8 cellular contexts compared by ENCODE assay signal in the genomic region with DNA sequence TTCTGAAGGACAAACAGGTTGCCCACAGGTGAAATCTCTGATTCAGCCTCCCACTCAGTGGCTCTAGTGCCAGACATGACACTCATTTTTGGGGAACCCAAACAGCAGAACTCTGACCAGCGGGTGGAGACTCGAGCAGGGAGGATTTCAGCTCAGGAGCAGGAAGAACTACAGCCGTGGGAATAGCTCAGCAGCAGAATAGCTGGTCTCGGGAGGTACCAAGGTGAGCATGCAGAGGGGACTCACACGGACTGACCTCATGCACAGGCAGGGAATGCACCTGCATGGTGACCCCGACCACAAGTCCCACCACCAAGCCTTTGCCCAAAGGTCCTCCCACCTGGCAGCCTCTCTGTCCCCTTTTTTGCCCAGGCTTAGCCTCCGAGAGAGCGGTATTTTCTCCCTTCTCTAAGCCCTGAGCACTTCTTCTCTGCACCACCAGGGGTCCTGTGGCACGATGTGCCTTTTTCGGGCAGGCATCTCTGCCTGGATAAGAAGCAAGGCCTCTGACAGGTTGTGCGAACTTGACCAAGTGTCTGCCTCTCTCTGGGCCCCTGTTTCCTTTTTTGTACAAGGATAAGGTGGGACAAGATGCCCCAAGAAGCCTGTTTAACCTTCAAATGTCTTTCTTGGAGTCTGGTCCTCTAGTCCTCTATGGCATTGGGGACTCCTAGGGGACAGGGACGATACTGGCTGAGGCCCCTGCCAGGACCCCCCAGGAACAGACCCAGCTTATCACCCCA. TPM values are rescaled to one million over a fixed set of nuclear protein-coding genes. Genes with fewer than 3 reads are reported as not detected.
DNase-seq lines count a peak whose midpoint lies in the region; ATAC-seq and TF ChIP-seq lines count a peak whose summit lies in the region.

No MANE protein-coding gene starts in this region.

- POLR2A ChIA-PET in A673 (lab: Charles Lee; ENCODE audit: low non-redundant PET) = no interaction called here

- H3K27ac ChIP-seq in A673 (ENCODE audit: low read depth, low read length, poor library complexity, severe bottlenecking) (no peak overlapping the region), neuronal stem cell (replicated peaks; ENCODE audit: low read length) (no peak overlapping the region)

- H4K8ac ChIP-seq in neuronal stem cell (ENCODE audit: low read depth, low read length) = no peak overlapping the region

- peak overlapping the region; percentile 14 for H2AFZ ChIP-seq in neuronal stem cell (ENCODE audit: low read length)

- no peak overlapping the region for H3K4me3 ChIP-seq in A673 (ENCODE audit: low read depth, low read length, poor library complexity, severe bottlenecking)
- H3K4me3 ChIP-seq in neuronal stem cell (ENCODE audit: low read length in 2 of 2) = no peak overlapping the region

- CTCF ChIA-PET in A673 (lab: Charles Lee) = interaction anchor here (0.7 to 1.0 kb wide), 3 partner anchors 19 to 44 kb away, joined by 3 to 4 read pairs (median 4); no protein-coding TSS in a partner anchor
- CTCF ChIA-PET in activated CD8-positive, alpha-beta memory T cell treated with anti-CD3 and anti-CD28 coated beads, Interleukin-2, amount 10 ng/mL, durations not matched to agents 7 days and 5 days (lab: Charles Lee) = interaction anchor here (0.7 to 2.4 kb wide), 12 partner anchors 10 to 35 kb away, joined by 3 to 21 read pairs (median 5); no protein-coding TSS in a partner anchor

- H2AK5ac ChIP-seq in neuronal stem cell (ENCODE audit: low read depth, low read length) = peak overlapping the region; percentile 3

- H3K4me1 Mint-ChIP-seq in activated CD8-positive, alpha-beta memory T cell treated with anti-CD3 and anti-CD28 coated beads, Interleukin-2, amount 10 ng/mL, durations not matched to agents 7 days and 5 days = peaks cover 15% of the 10 kb centered on the region

- peak; percentile 53 for ATAC-seq in GM18907 (IDR thresholded peaks at IDR 0.05; ENCODE audit: unreplicated experiment)
- ATAC-seq in activated CD8-positive, alpha-beta memory T cell treated with anti-CD3 and anti-CD28 coated beads, Interleukin-2, amount 10 ng/mL, durations not matched to agents 7 days and 5 days = peak; percentile 95
- ATAC-seq in GM21360 (IDR thresholded peaks at IDR 0.05; ENCODE audit: unreplicated experiment) = no peak

- peak overlapping the region; percentile 69 for H3K18ac ChIP-seq in neuronal stem cell (ENCODE audit: low read length)

- no peaks in the 10 kb centered on the region for H3K9me3 Mint-ChIP-seq in activated CD8-positive, alpha-beta memory T cell treated with anti-CD3 and anti-CD28 coated beads, Interleukin-2, amount 10 ng/mL, durations not matched to agents 7 days and 5 days (ENCODE audit: low read depth)

- no peak overlapping the region for H3K14ac ChIP-seq in neuronal stem cell (ENCODE audit: low read length)

- no peak overlapping the region for H3K27ac Mint-ChIP-seq in activated CD8-positive, alpha-beta memory T cell treated with anti-CD3 and anti-CD28 coated beads, Interleukin-2, amount 10 ng/mL, durations not matched to agents 7 days and 5 days

- DNase-seq in A673 (ENCODE audit: low spot score) = peak; percentile 73
- peak; percentile 72 for DNase-seq in NCI-H82 treated with DMSO at 0.1 percent for 48 hours (lab: John Stamatoyannopoulos, UW; ENCODE audit: unreplicated experiment)
- peak; percentile 78 for DNase-seq in activated CD8-positive, alpha-beta memory T cell treated with anti-CD3 and anti-CD28 coated beads, Interleukin-2, amount 10 ng/mL, durations not matched to agents 7 days and 5 days
- DNase-seq in epidermal melanocyte (ENCODE audit: insufficient read length, low spot score) = peak; percentile 63
- no peak for DNase-seq in neuronal stem cell (ENCODE audit: low spot score)
- DNase-seq in NCI-H2107 treated with DMSO at 0.1 percent for 48 hours (lab: John Stamatoyannopoulos, UW; ENCODE audit: unreplicated experiment) = no peak

- peak; percentile 75 for TF ChIP-seq CTCF in A673 (conservative IDR thresholded peaks at IDR 0.05; ENCODE audit: low read depth, low read length)

- intact Hi-C loops in A673 (cut with micrococcal nuclease; ENCODE audit: unreplicated experiment) = no loop called here

- no peak overlapping the region for H3K4me2 ChIP-seq in neuronal stem cell (ENCODE audit: insufficient read depth, low read length, poor library complexity, severe bottlenecking)

- no peak overlapping the region for H4K91ac ChIP-seq in neuronal stem cell (ENCODE audit: low read depth, low read length, poor library complexity)

- no peak overlapping the region for H3K23ac ChIP-seq in neuronal stem cell (ENCODE audit: low read depth, low read length, poor library complexity)

- H3K9ac ChIP-seq in neuronal stem cell (ENCODE audit: low read depth, low read length, poor library complexity) = no peak overlapping the region

- H2BK120ac ChIP-seq in neuronal stem cell (ENCODE audit: low read depth, low read length) = no peak overlapping the region

- no peaks in the 10 kb centered on the region for H3K36me3 ChIP-seq in A673 (ENCODE audit: insufficient read depth, low read length, poor library complexity, severe bottlenecking)
- H3K36me3 ChIP-seq in neuronal stem cell (replicated peaks in 1 of 2; ENCODE audit: control insufficient read depth in 2 of 2, insufficient read depth in 2 of 2, low read length in 2 of 2) = no peaks in the 10 kb centered on the region

- no peaks in the 10 kb centered on the region for H3K9me3 ChIP-seq in A673 (ENCODE audit: low read depth, low read length, poor library complexity, severe bottlenecking)
- no peaks in the 10 kb centered on the region for H3K9me3 ChIP-seq in neuronal stem cell (replicated peaks in 1 of 2; ENCODE audit: control insufficient read depth in 2 of 2, insufficient read depth in 1 of 2, low read depth in 1 of 2, low read length in 2 of 2)

- H3K4me1 ChIP-seq in A673 (ENCODE audit: insufficient read depth, low read length, poor library complexity, severe bottlenecking) = no peaks in the 10 kb centered on the region
- H3K4me1 ChIP-seq in neuronal stem cell (ENCODE audit: control insufficient read depth in 2 of 2, insufficient read depth in 1 of 2, low read depth in 1 of 2, low read length in 2 of 2) = no peaks in the 10 kb centered on the region

- H2BK12ac ChIP-seq in neuronal stem cell (ENCODE audit: low read length) = no peak overlapping the region

- no peaks in the 10 kb centered on the region for H3K36me3 Mint-ChIP-seq in activated CD8-positive, alpha-beta memory T cell treated with anti-CD3 and anti-CD28 coated beads, Interleukin-2, amount 10 ng/mL, durations not matched to agents 7 days and 5 days

- no TSS peak for BruUV-seq in A673 (replicated peaks; lab: Mats Ljungman, UMichigan)

- H2BK15ac ChIP-seq in neuronal stem cell (ENCODE audit: low read length) = no peak overlapping the region

- no peak overlapping the region for H3K4ac ChIP-seq in neuronal stem cell (ENCODE audit: low read length)

- H3K27me3 ChIP-seq in A673 (replicated peaks; ENCODE audit: insufficient read depth, low read depth, low read length, poor library complexity) = no peaks in the 10 kb centered on the region
- H3K27me3 ChIP-seq in neuronal stem cell (ENCODE audit: control insufficient read depth in 3 of 3, insufficient read depth in 3 of 3, low read depth in 1 of 3, low read length in 3 of 3) = peaks cover 0 to 4% (median 0%) of the 10 kb centered on the region in 3 experiments

- no peaks in the 10 kb centered on the region for H3K79me1 ChIP-seq in neuronal stem cell (ENCODE audit: low read depth, low read length)

- no peaks in the 10 kb centered on the region for H3K27me3 Mint-ChIP-seq in activated CD8-positive, alpha-beta memory T cell treated with anti-CD3 and anti-CD28 coated beads, Interleukin-2, amount 10 ng/mL, durations not matched to agents 7 days and 5 days

- WGBS in neuronal stem cell (ENCODE audit: extremely low coverage in 2 of 2, insufficient read length in 2 of 2, insufficient replicate concordance in 1 of 2), 2 donors = no CpG with 5 or more reads among the region's 12 CpGs

- no peak overlapping the region for H2BK5ac ChIP-seq in neuronal stem cell (ENCODE audit: low read length)

- H3K4me3 Mint-ChIP-seq in activated CD8-positive, alpha-beta memory T cell treated with anti-CD3 and anti-CD28 coated beads, Interleukin-2, amount 10 ng/mL, durations not matched to agents 7 days and 5 days = no peak overlapping the region

RNA-seq across cellular contexts. Expression of a gene that starts 8.8 kb away (rescaled TPM):
- total RNA-seq in A673 (2021) = not detected in 2 replicates
- total RNA-seq in activated CD8-positive, alpha-beta memory T cell treated with anti-CD3 and anti-CD28 coated beads, Interleukin-2, amount 10 ng/mL, durations not matched to agents 7 days and 5 days = 1 to 10 TPM in 1 of 2 experiments, under 1 TPM in 1; 0.30 to 1.8 TPM
- 0.03 TPM for polyA plus RNA-seq in neuronal stem cell (2013, experiment 1 of 2)
- 0.01 TPM for polyA plus RNA-seq in neuronal stem cell (2013, experiment 2 of 2)

RNA-seq across cellular contexts. Expression of a gene that starts 28.2 kb away (rescaled TPM):
- 18.7 and 19.4 TPM in 2 replicates for total RNA-seq in A673 (2021)
- total RNA-seq in activated CD8-positive, alpha-beta memory T cell treated with anti-CD3 and anti-CD28 coated beads, Interleukin-2, amount 10 ng/mL, durations not matched to agents 7 days and 5 days = 1,000 to 10,000 TPM in 1 of 2 experiments, 100 to 1,000 TPM in 1; 461 to 1,077 TPM
- polyA plus RNA-seq in neuronal stem cell (2013, experiment 1 of 2) = 19.2 TPM
- 19.4 TPM for polyA plus RNA-seq in neuronal stem cell (2013, experiment 2 of 2)

RNA-seq across cellular contexts. Expression of a gene that starts 39.9 kb away (rescaled TPM):
- 33.2 and 34.2 TPM in 2 replicates for total RNA-seq in A673 (2021)
- 10 to 100 TPM; 15.8 to 18.5 TPM for total RNA-seq in activated CD8-positive, alpha-beta memory T cell treated with anti-CD3 and anti-CD28 coated beads, Interleukin-2, amount 10 ng/mL, durations not matched to agents 7 days and 5 days
- 22.9 TPM for polyA plus RNA-seq in neuronal stem cell (2013, experiment 1 of 2)
- polyA plus RNA-seq in neuronal stem cell (2013, experiment 2 of 2) = 22.9 TPM

Comparison
In these comparisons a context has a peak if more than half of its experiments do, and no peak if none do; other contexts are left out.
1. DNase-seq: peak in A673 (single experiment), NCI-H82 treated with DMSO at 0.1 percent for 48 hours (single experiment), activated CD8-positive, alpha-beta memory T cell treated with anti-CD3 and anti-CD28 coated beads, Interleukin-2, amount 10 ng/mL, durations not matched to agents 7 days and 5 days (single experiment) and epidermal melanocyte (single experiment); none in neuronal stem cell (single experiment) and NCI-H2107 treated with DMSO at 0.1 percent for 48 hours (single experiment).
2. RNA of a gene that starts 28.2 kb away (total RNA-seq): 461 to 1,077 TPM in activated CD8-positive, alpha-beta memory T cell treated with anti-CD3 and anti-CD28 coated beads, Interleukin-2, amount 10 ng/mL, durations not matched to agents 7 days and 5 days; 18.7 to 19.4 TPM in A673; every median in the first group is over 10 times any median in the second.